ENCODE assay signal across 16 cellular contexts in genomic region chr11:122140535-122140934, GRCh38. TPM values are rescaled to one million over a fixed set of nuclear protein-coding genes. Genes with fewer than 3 reads are reported as not detected.
DNase-seq lines count a peak whose midpoint lies in the region; ATAC-seq, FAIRE-seq and TF ChIP-seq lines count a peak whose summit lies in the region.
"Had no signal": no experiment of that assay in that cellular context is flagged by ENCODE, and none has a peak within 500 bp of the region (broad histone marks: within the 10 kb centered on the region; RNA-seq: fewer than 3 reads in every experiment).

No MANE protein-coding gene starts in this region.

- no peak for ATAC-seq in GM19463 (IDR thresholded peaks at IDR 0.05; ENCODE audit: unreplicated experiment)
- ATAC-seq in GM18519 (IDR thresholded peaks at IDR 0.05; ENCODE audit: low FRiP score, unreplicated experiment) = no peak

- H3K9me3 ChIP-seq in ascending aorta (no peaks in the 10 kb centered on the region), kidney (ENCODE audit: control insufficient read depth in 1 of 2, low read length in 2 of 2) (no peaks in the 10 kb centered on the region)
- H3K9me3 ChIP-seq: uterus had no signal

- H3K4me3 ChIP-seq in ascending aorta (no peak overlapping the region), kidney (ENCODE audit: low read length in 2 of 2) (no peak overlapping the region)
- H3K4me3 ChIP-seq: uterus had no signal

- intact Hi-C loops in ascending aorta (cut with DNase I) = no loop called here
- intact Hi-C loops in kidney (cut with DNase I) = no loop called here

- FAIRE-seq in kidney (lab: Jason Lieb, UNC) = no peak

- DNase-seq in 8988T (peak; percentile 30), HS-27A (ENCODE audit: low read depth) (peak; percentile 85), ascending aorta (ENCODE audit: low spot score in 2 of 2) (no peak), fibroblast of the conjunctiva (ENCODE audit: low read depth) (peak; percentile 52), medulla oblongata (ENCODE audit: extremely low spot score) (no peak), kidney (no peak)
- DNase-seq: activated naive CD8-positive, alpha-beta T cell treated with anti-CD3 and anti-CD28 coated beads, Interleukin-2, amount 10 ng/mL, durations not matched to agents 7 days and 5 days; GOT3; hippocampal formation; NCI-H1436; NCI-H82; occipital lobe; uterus had no signal

- peaks cover 6 to 34% of the 10 kb centered on the region in 2 donors for H3K4me1 ChIP-seq in ascending aorta
- H3K4me1 ChIP-seq in kidney (ENCODE audit: control insufficient read depth in 1 of 2, insufficient read depth in 1 of 2, low read depth in 1 of 2, low read length in 2 of 2) = no peaks in the 10 kb centered on the region

- peak overlapping the region; percentile 33 to 35 for H3K27ac ChIP-seq in ascending aorta
- H3K27ac ChIP-seq in kidney (ENCODE audit: low read depth in 2 of 2, low read length in 2 of 2) = no peak overlapping the region
- H3K27ac ChIP-seq: uterus had no signal

- no peak for TF ChIP-seq CTCF in ascending aorta (IDR thresholded peaks at IDR 0.05)
- no peak for TF ChIP-seq CTCF in kidney (IDR thresholded peaks at IDR 0.05; ENCODE audit: borderline replicate concordance, extremely low read depth, insufficient read depth)

- H3K9ac ChIP-seq in kidney (ENCODE audit: low read length in 2 of 2) = no peak overlapping the region

- no peaks in the 10 kb centered on the region for H3K36me3 ChIP-seq in ascending aorta
- H3K36me3 ChIP-seq in kidney (ENCODE audit: control insufficient read depth in 1 of 2, insufficient read depth in 2 of 2, low read length in 2 of 2) = no peaks in the 10 kb centered on the region
- H3K36me3 ChIP-seq: uterus had no signal

- H3K27me3 ChIP-seq in ascending aorta = no peaks in the 10 kb centered on the region
- H3K27me3 ChIP-seq: uterus had no signal

RNA-seq across cellular contexts. Expression of gene BLID, which starts 24.5 kb away (rescaled TPM):
- total RNA-seq in ascending aorta (not detected), kidney (not detected)
- not detected for polyA plus RNA-seq in kidney (ENCODE audit: insufficient read depth, low read depth, low replicate concordance)
- total RNA-seq: activated naive CD8-positive, alpha-beta T cell treated with anti-CD3 and anti-CD28 coated beads, Interleukin-2, amount 10 ng/mL, durations not matched to agents 7 days and 5 days; lung microvascular endothelial cell had no signal

Comparison
In these comparisons a context has a peak if more than half of its experiments do, and no peak if none do; other contexts are left out.
1. DNase-seq: peak in 8988T (single experiment), HS-27A (single experiment) and fibroblast of the conjunctiva (single experiment); none in ascending aorta (0 of 2), medulla oblongata (single experiment) and kidney (single experiment).
2. H3K27ac ChIP-seq: peak in ascending aorta (2 of 2); none in kidney (0 of 2).